11 cellular contexts compared by ENCODE assay signal in the genomic region with DNA sequence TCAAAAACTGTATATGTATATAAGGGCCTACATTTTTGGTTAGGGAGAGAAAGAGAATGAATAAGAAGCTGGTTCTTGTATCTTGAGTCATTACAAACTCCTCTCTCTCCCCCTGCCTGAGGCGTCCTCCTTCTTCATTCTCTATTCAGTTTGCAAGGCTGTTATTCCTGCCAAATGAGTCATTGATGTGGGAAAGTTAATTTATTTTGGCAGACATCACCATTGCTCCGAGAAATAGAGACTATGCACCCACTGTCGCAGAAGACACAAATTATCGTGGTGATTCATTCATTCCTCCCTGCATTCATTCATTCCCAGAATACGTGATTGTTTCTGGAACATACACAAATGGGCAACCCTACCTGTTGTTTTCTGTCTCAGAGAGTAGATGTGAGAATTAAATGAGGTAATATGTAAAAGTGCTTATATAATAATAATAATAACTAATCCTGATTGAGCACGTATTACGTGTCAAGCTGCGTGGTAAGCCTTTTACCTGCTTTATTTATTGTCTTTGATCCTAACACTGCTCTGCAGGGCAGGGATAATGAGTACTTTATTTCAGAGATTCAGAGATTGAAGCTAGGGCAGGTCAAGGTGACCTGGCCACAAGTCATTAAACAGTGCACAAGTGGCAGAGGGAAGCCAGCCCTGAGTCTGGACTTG.
DNase-seq lines count a peak whose midpoint lies in the region; ATAC-seq and TF ChIP-seq lines count a peak whose summit lies in the region.
"Had no signal": no experiment of that assay in that cellular context is flagged by ENCODE, and none has a peak within 500 bp of the region (broad histone marks: within the 10 kb centered on the region; RNA-seq: fewer than 3 reads in every experiment).

No MANE protein-coding gene starts in this region.

- TF ChIP-seq POLR2A in body of pancreas (IDR thresholded peaks at IDR 0.05) = no peak

- 29 to 37% methylated on average over 8 of the region's 8 CpGs for WGBS in body of pancreas, 2 donors
- WGBS in right cardiac atrium = 63% methylated on average over 8 of the region's 8 CpGs

- TF ChIP-seq CTCF in body of pancreas (IDR thresholded peaks at IDR 0.05) = no peak

- H3K36me3 ChIP-seq in body of pancreas (replicated peaks in 1 of 2; ENCODE audit: insufficient read depth in 1 of 2, low read depth in 2 of 2) = no peaks in the 10 kb centered on the region

- ATAC-seq in body of pancreas (peak; percentile 49), right cardiac atrium (peak; percentile 76 to 78), HG02623 (IDR thresholded peaks at IDR 0.05; ENCODE audit: unreplicated experiment) (no peak)

- intact Hi-C loops in body of pancreas (cut with DNase I) = no loop called here
- intact Hi-C loops in right cardiac atrium (cut with DNase I) = no loop called here

- DNase-seq in HT1080 (ENCODE audit: low read depth) (peak; percentile 92), body of pancreas (peak in 1 of 4 donors; percentile 40), right cardiac atrium (peak in 1 of 3 donors; percentile 2), superior temporal gyrus (ENCODE audit: extremely low spot score) (peak; percentile 33), COLO668 (lab: John Stamatoyannopoulos, UW; ENCODE audit: unreplicated experiment) (no peak), islet precursor cell (no peak), T-helper 2 cell (no peak)
- DNase-seq: activated gamma-delta T cell treated with Interleukin-2 at 50 U/mL for 16 hours, NCI-H2171 treated with DMSO at 0.1 percent for 48 hours, nephron progenitor cell had no signal

- H3K4me1 ChIP-seq in body of pancreas (peaks cover 15% of the 10 kb centered on the region), right cardiac atrium (ENCODE audit: control insufficient read depth, insufficient read depth, low read length) (no peaks in the 10 kb centered on the region)

- H3K9me3 ChIP-seq in body of pancreas = no peaks in the 10 kb centered on the region
- peaks cover 2% of the 10 kb centered on the region for H3K9me3 ChIP-seq in right cardiac atrium (ENCODE audit: control insufficient read depth, low read length)

- H3K4me3 ChIP-seq in body of pancreas = no peak overlapping the region
- no peak overlapping the region for H3K4me3 ChIP-seq in right cardiac atrium (ENCODE audit: low read length)

- no peaks in the 10 kb centered on the region for H3K27me3 ChIP-seq in body of pancreas
- no peaks in the 10 kb centered on the region for H3K27me3 ChIP-seq in right cardiac atrium (ENCODE audit: control insufficient read depth, insufficient read depth)

- H3K27ac ChIP-seq in body of pancreas (peak overlapping the region in 1 of 4 donors; percentile 74), right cardiac atrium (ENCODE audit: low read length) (no peak overlapping the region)

Comparison
In these comparisons a context has a peak if more than half of its experiments do, and no peak if none do; other contexts are left out.
1. DNase-seq: peak in HT1080 (single experiment) and superior temporal gyrus (single experiment); none in COLO668 (single experiment), islet precursor cell (single experiment) and T-helper 2 cell (0 of 5).